28 cellular contexts compared by ENCODE assay signal in the genomic region with DNA sequence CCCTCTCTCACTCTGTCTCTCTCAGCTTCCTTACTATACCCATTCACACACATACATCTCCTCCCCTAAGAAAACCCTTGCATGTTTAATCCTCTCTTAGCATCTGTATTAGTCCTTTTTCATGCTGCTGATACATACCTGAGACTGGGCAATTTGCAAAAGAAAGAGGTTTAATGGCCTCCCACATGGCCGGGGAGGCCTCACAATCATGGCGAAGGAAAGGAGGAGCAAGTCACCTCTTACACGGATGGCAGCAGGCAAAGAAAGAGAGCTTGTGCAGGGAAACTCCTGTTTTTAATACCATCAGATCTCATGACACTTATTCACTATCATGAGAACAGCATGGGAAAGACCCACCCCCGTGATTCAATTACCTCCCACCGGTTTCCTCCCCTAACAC.
"Had no signal": no experiment of that assay in that cellular context is flagged by ENCODE, and none has a peak within 500 bp of the region (broad histone marks: within the 10 kb centered on the region; RNA-seq: fewer than 3 reads in every experiment).

No MANE protein-coding gene starts in this region.

- H3K4me2 ChIP-seq: neural progenitor cell had no signal

- H2AFZ ChIP-seq: neural progenitor cell, parathyroid adenoma had no signal

- H3K4me1 ChIP-seq: parathyroid adenoma, psoas muscle, right lobe of liver, stomach, thyroid gland, vagina had no signal

- H3K4me3 Mint-ChIP-seq: nephron; neural progenitor cell; stimulated activated effector memory CD8-positive, alpha-beta T cell treated with anti-CD3 and anti-CD28 coated beads, Interleukin-12 subunit alpha, Interleukin-12 subunit beta, amount 100 ng/mL, for 72 hours; stimulated activated naive B cell treated with anti-CD40 and anti-IgM and Interleukin-4, amounts not matched to agents 10 μg/mL and 1 μg/mL and 100 μg/mL, for 72 hours; stimulated activated naive CD8-positive, alpha-beta T cell treated with anti-CD3 and anti-CD28 coated beads, Interleukin-15, Interleukin-2, amounts not matched to agents 100 ng/mL and 50 ng/mL, for 24 hours had no signal

- H3K36me3 ChIP-seq: neural progenitor cell, ovary, right lobe of liver, sigmoid colon, stomach, thoracic aorta, thyroid gland, tibial nerve, upper lobe of left lung, vagina had no signal

- H3K27me3 Mint-ChIP-seq: progenitor cell of endocrine pancreas; stimulated activated naive B cell treated with anti-CD40 and anti-IgM and Interleukin-4, amounts not matched to agents 10 μg/mL and 1 μg/mL and 100 μg/mL, for 72 hours; stimulated activated naive CD8-positive, alpha-beta T cell treated with anti-CD3 and anti-CD28 coated beads, Interleukin-15, Interleukin-2, amounts not matched to agents 100 ng/mL and 50 ng/mL, for 24 hours had no signal

- ATAC-seq: psoas muscle; right cardiac atrium; right lobe of liver; stimulated activated effector memory CD8-positive, alpha-beta T cell treated with anti-CD3 and anti-CD28 coated beads, Interleukin-12 subunit alpha, Interleukin-12 subunit beta, amount 100 ng/mL, for 72 hours; stimulated activated naive B cell treated with anti-CD40 and anti-IgM and Interleukin-4, amounts not matched to agents 10 μg/mL and 1 μg/mL and 100 μg/mL, for 72 hours had no signal

- H3K36me3 Mint-ChIP-seq: stimulated activated effector memory CD8-positive, alpha-beta T cell treated with anti-CD3 and anti-CD28 coated beads, Interleukin-12 subunit alpha, Interleukin-12 subunit beta, amount 100 ng/mL, for 72 hours; stimulated activated naive B cell treated with anti-CD40 and anti-IgM and Interleukin-4, amounts not matched to agents 10 μg/mL and 1 μg/mL and 100 μg/mL, for 72 hours had no signal

- H3K4me1 Mint-ChIP-seq: stimulated activated effector memory CD8-positive, alpha-beta T cell treated with anti-CD3 and anti-CD28 coated beads, Interleukin-12 subunit alpha, Interleukin-12 subunit beta, amount 100 ng/mL, for 72 hours; stimulated activated naive B cell treated with anti-CD40 and anti-IgM and Interleukin-4, amounts not matched to agents 10 μg/mL and 1 μg/mL and 100 μg/mL, for 72 hours had no signal

- H3K9me3 ChIP-seq: psoas muscle, right lobe of liver, sigmoid colon, stomach, thoracic aorta, thyroid gland, tibial nerve, upper lobe of left lung, vagina had no signal

- FAIRE-seq: small intestine, urothelium cell line had no signal

- H3K4me3 ChIP-seq: neural progenitor cell, ovary, psoas muscle, right lobe of liver, sigmoid colon, stomach, thoracic aorta, thyroid gland, tibial nerve, upper lobe of left lung, vagina had no signal

- H3K27me3 ChIP-seq: neural progenitor cell, ovary, right lobe of liver, sigmoid colon, stomach, thyroid gland, tibial nerve, upper lobe of left lung, vagina had no signal

- H3K79me2 ChIP-seq: parathyroid adenoma had no signal

- H3K9ac ChIP-seq: neural progenitor cell, parathyroid adenoma had no signal

- H3K27ac Mint-ChIP-seq: nephron; progenitor cell of endocrine pancreas; stimulated activated effector memory CD8-positive, alpha-beta T cell treated with anti-CD3 and anti-CD28 coated beads, Interleukin-12 subunit alpha, Interleukin-12 subunit beta, amount 100 ng/mL, for 72 hours; stimulated activated naive B cell treated with anti-CD40 and anti-IgM and Interleukin-4, amounts not matched to agents 10 μg/mL and 1 μg/mL and 100 μg/mL, for 72 hours; stimulated activated naive CD8-positive, alpha-beta T cell treated with anti-CD3 and anti-CD28 coated beads, Interleukin-15, Interleukin-2, amounts not matched to agents 100 ng/mL and 50 ng/mL, for 24 hours had no signal

- H3K27ac ChIP-seq: neural progenitor cell, ovary, parathyroid adenoma, psoas muscle, right lobe of liver, sigmoid colon, stomach, thoracic aorta, thyroid gland, tibial nerve, upper lobe of left lung, vagina had no signal

- DNase-seq: occipital lobe; ovary; posterior cingulate gyrus; psoas muscle; right cardiac atrium; right lobe of liver; sigmoid colon; small intestine; stimulated activated CD4-positive, alpha-beta T cell treated with anti-CD3 and anti-CD28 coated beads, Interleukin-15, amount 100 ng/mL, for 24 hours; stimulated activated CD4-positive, alpha-beta T cell treated with anti-CD3 and anti-CD28 coated beads, Interleukin-2, amount 100 ng/mL, for 24 hours; stimulated activated CD4-positive, alpha-beta T cell treated with anti-CD3 and anti-CD28 coated beads, Interleukin-2, amount 100 ng/mL, for 48 hours; stimulated activated CD4-positive, alpha-beta T cell treated with anti-CD3 and anti-CD28 coated beads, Interleukin-4, amount 100 ng/mL, for 24 hours; stimulated activated naive B cell treated with anti-CD40 and anti-IgM and Interleukin-4, amounts not matched to agents 10 μg/mL and 1 μg/mL and 100 μg/mL, for 72 hours; stimulated activated naive CD4-positive, alpha-beta T cell treated with Interleukin-2 at 50 U/mL for 16 hours; stomach; thyroid gland; trophoblast cell; upper lobe of left lung had no signal
